In genomic region chrX:40552768-40553167, GRCh38 we compare ENCODE assay signal across 11 cellular contexts. TPM values are rescaled to one million over a fixed set of nuclear protein-coding genes. Genes with fewer than 3 reads are reported as not detected.
DNase-seq lines count a peak whose midpoint lies in the region; ATAC-seq, FAIRE-seq and TF ChIP-seq lines count a peak whose summit lies in the region.
"Had no signal": no experiment of that assay in that cellular context is flagged by ENCODE, and none has a peak within 500 bp of the region (broad histone marks: within the 10 kb centered on the region; RNA-seq: fewer than 3 reads in every experiment).

No MANE protein-coding gene starts in this region.

- H3K4me1 ChIP-seq in HCT116 (ENCODE audit: control insufficient read depth in 1 of 2, insufficient read depth in 2 of 2, low read length in 2 of 2), result no peaks in the 10 kb centered on the region
- H3K4me1 ChIP-seq in SK-N-SH (ENCODE audit: control insufficient read depth in 1 of 2, insufficient read depth in 2 of 2, low read depth in 1 of 2, low read length in 1 of 2), result peaks cover 0 to 4% of the 10 kb centered on the region in 2 experiments; a peak in 1 of 4 replicates
- H3K4me1 ChIP-seq in keratinocyte (ENCODE audit: control insufficient read depth, extremely low read depth, insufficient read depth, low read length), result no peaks in the 10 kb centered on the region

- peak; percentile 60 for TF ChIP-seq RAD21 in HCT116 (IDR thresholded peaks at IDR 0.05; ENCODE audit: low read depth)
- peak; percentile 64 for TF ChIP-seq RAD21 in SK-N-SH (IDR thresholded peaks at IDR 0.05; ENCODE audit: low read length)

- no peak overlapping the region for H3K4me2 ChIP-seq in HCT116 (ENCODE audit: low read length)
- no peak overlapping the region for H3K4me2 ChIP-seq in SK-N-SH
- no peak overlapping the region for H3K4me2 ChIP-seq in keratinocyte (ENCODE audit: control insufficient read depth, extremely low read depth, insufficient read depth, low read depth, low read length)

- TF ChIP-seq POLR2A in HCT116 (IDR thresholded peaks at IDR 0.05; ENCODE audit: borderline replicate concordance, extremely low read depth, insufficient read depth, insufficient read length), result no peak

- no peak for DNase-seq in HCT116 (ENCODE audit: low read depth, low spot score)
- no peak for DNase-seq in SK-N-SH
- no peak for DNase-seq in keratinocyte (ENCODE audit: low read depth, low spot score)
- DNase-seq in stimulated activated naive CD4-positive, alpha-beta T cell treated with Interleukin-2 at 50 U/mL for 16 hours (lab: John Stamatoyannopoulos, UW), result no peak
- DNase-seq in activated naive CD4-positive, alpha-beta T cell treated with anti-CD3 and anti-CD28 coated beads, Interleukin-2, amount 10 ng/mL, durations not matched to agents 7 days and 5 days, result no peak
- no peak for DNase-seq in naive thymus-derived CD8-positive, alpha-beta T cell
- DNase-seq: NCI-H1930 had no signal

- no peak for TF ChIP-seq EP300 in SK-N-SH (IDR thresholded peaks at IDR 0.05; ENCODE audit: borderline replicate concordance in 1 of 2, low read depth in 1 of 2, low read length in 1 of 2)

- H3K36me3 ChIP-seq in HCT116 (ENCODE audit: control insufficient read depth in 1 of 2, insufficient read depth in 2 of 2, low read length in 2 of 2), result no peaks in the 10 kb centered on the region
- no peaks in the 10 kb centered on the region for H3K36me3 ChIP-seq in SK-N-SH (replicated peaks in 1 of 2; ENCODE audit: control insufficient read depth in 1 of 2, insufficient read depth in 2 of 2, low read length in 1 of 2)
- H3K36me3 ChIP-seq in keratinocyte (ENCODE audit: control insufficient read depth in 2 of 2, extremely low read depth in 1 of 2, insufficient read depth in 2 of 2, low read length in 2 of 2), result no peaks in the 10 kb centered on the region

- H4K20me1 ChIP-seq in HCT116 (ENCODE audit: insufficient read depth) (no peaks in the 10 kb centered on the region), SK-N-SH (ENCODE audit: insufficient read depth) (no peaks in the 10 kb centered on the region), keratinocyte (ENCODE audit: control insufficient read depth, extremely low read depth, insufficient read depth, low read length) (no peaks in the 10 kb centered on the region)

- H3K9me3 ChIP-seq in HCT116 (ENCODE audit: control insufficient read depth in 1 of 2, insufficient read depth in 1 of 2, low read depth in 1 of 2, low read length in 2 of 2) (no peaks in the 10 kb centered on the region), SK-N-SH (no peaks in the 10 kb centered on the region), keratinocyte (ENCODE audit: control insufficient read depth, low read depth, low read length) (no peaks in the 10 kb centered on the region)

- H3K4me3 ChIP-seq in HCT116 (replicated peaks in 1 of 2; ENCODE audit: low read depth in 1 of 2, low read length in 2 of 2) (no peak overlapping the region), SK-N-SH (ENCODE audit: low read depth in 2 of 2, low read length in 1 of 2) (no peak overlapping the region), keratinocyte (ENCODE audit: control insufficient read depth in 2 of 3, extremely low read depth in 1 of 3, insufficient read depth in 2 of 3, low read depth in 1 of 3, low read length in 3 of 3) (no peak overlapping the region)

- TF ChIP-seq CTCF in C4-2B (conservative IDR thresholded peaks at IDR 0.05) (peak; percentile 38), HCT116 (IDR thresholded peaks at IDR 0.05 in 2 of 3, conservative IDR thresholded peaks at IDR 0.05 in 1 of 3; ENCODE audit: borderline replicate concordance in 1 of 3, insufficient read depth in 1 of 3, low read depth in 2 of 3, low read length in 2 of 3) (peak; percentile 20 to 34 (median 23); a peak in 3 of 6 replicates), SK-N-SH (IDR thresholded peaks at IDR 0.05) (peak; percentile 27), keratinocyte (optimal IDR thresholded peaks at IDR 0.05 in 1 of 3, IDR thresholded peaks at IDR 0.05 in 1 of 3, conservative IDR thresholded peaks at IDR 0.05 in 1 of 3; ENCODE audit: extremely low read depth in 1 of 3, insufficient read depth in 2 of 3, low read length in 3 of 3) (peak in 2 of 3 experiments; percentile 9 to 11)

- CTCF ChIA-PET in HCT116 (lab: Charles Lee) (no interaction called here), SK-N-SH (lab: Yijun Ruan, JAX) (interaction anchor here (1.1 to 1.3 kb wide), 2 partner anchors 455 to 739 kb away, joined by 3 to 4 read pairs; partner anchors contain the start of gene BCOR)
- CTCF ChIA-PET in activated naive CD4-positive, alpha-beta T cell treated with anti-CD3 and anti-CD28 coated beads, Interleukin-2, amount 10 ng/mL, durations not matched to agents 7 days and 5 days (lab: Charles Lee), result no interaction called here

- H3K27ac Mint-ChIP-seq in activated naive CD4-positive, alpha-beta T cell treated with anti-CD3 and anti-CD28 coated beads, Interleukin-2, amount 10 ng/mL, durations not matched to agents 7 days and 5 days, result no peak overlapping the region
- no peak overlapping the region for H3K27ac Mint-ChIP-seq in naive thymus-derived CD8-positive, alpha-beta T cell
- H3K27ac Mint-ChIP-seq: activated T-helper 1 cell treated with anti-CD3 and anti-CD28 coated beads, Interleukin-12 subunit alpha, Interleukin-12 subunit beta, Interleukin-2, Interleukin-4 antibody, amounts not matched to agents 30 ng/mL and 10 ng/mL and 1 ng/mL, durations not matched to agents 14 hours and 24 hours and 36 hours; T-helper 1 cell treated with Interleukin-12 subunit alpha and Interleukin-12 subunit beta and Interleukin-4 antibody, amounts not matched to agents 30 μg/mL and 1 μg/mL, for 36 hours had no signal

- no peaks in the 10 kb centered on the region for H3K4me1 Mint-ChIP-seq in activated naive CD4-positive, alpha-beta T cell treated with anti-CD3 and anti-CD28 coated beads, Interleukin-2, amount 10 ng/mL, durations not matched to agents 7 days and 5 days
- H3K4me1 Mint-ChIP-seq in naive thymus-derived CD8-positive, alpha-beta T cell, result peaks cover 0 to 1% (median 0%) of the 10 kb centered on the region in 4 donors

- BruUV-seq in HCT116 (replicated peaks; lab: Mats Ljungman, UMichigan), result no TSS peak

- RAD21 ChIA-PET in HCT116 (lab: Charles Lee; ENCODE audit: low non-redundant PET in 1 of 2, low total read pairs in 2 of 2, uncharacterized antibody in 2 of 2, unreplicated experiment in 2 of 2), result no interaction called here

- no peaks in the 10 kb centered on the region for H3K9me2 ChIP-seq in HCT116 (ENCODE audit: insufficient read depth)
- H3K9me2 ChIP-seq in SK-N-SH, result no peaks in the 10 kb centered on the region

- H3K27me3 ChIP-seq in HCT116 (ENCODE audit: insufficient read depth, low read length) (no peaks in the 10 kb centered on the region), SK-N-SH (ENCODE audit: insufficient read depth) (peaks cover 37% of the 10 kb centered on the region), keratinocyte (ENCODE audit: control insufficient read depth, extremely low read depth, insufficient read depth, low read length) (peaks cover 4% of the 10 kb centered on the region)

- dilution Hi-C loops in keratinocyte (cut with MboI; ENCODE audit: extremely low pct_ligation_motif_present, low sequenced_read_pairs), result no loop called here

- H3K27me3 Mint-ChIP-seq in activated naive CD4-positive, alpha-beta T cell treated with anti-CD3 and anti-CD28 coated beads, Interleukin-2, amount 10 ng/mL, durations not matched to agents 7 days and 5 days, result peaks cover 3% of the 10 kb centered on the region
- no peaks in the 10 kb centered on the region for H3K27me3 Mint-ChIP-seq in naive thymus-derived CD8-positive, alpha-beta T cell

- no peak for FAIRE-seq in keratinocyte (lab: Jason Lieb, UNC)

- intact Hi-C loops in HCT116 (cut with micrococcal nuclease), result no loop called here

- no peaks in the 10 kb centered on the region for H3K9me1 ChIP-seq in keratinocyte (ENCODE audit: control insufficient read depth, extremely low read depth, insufficient read depth, low read length)

- H3K36me3 Mint-ChIP-seq in activated naive CD4-positive, alpha-beta T cell treated with anti-CD3 and anti-CD28 coated beads, Interleukin-2, amount 10 ng/mL, durations not matched to agents 7 days and 5 days, result no peaks in the 10 kb centered on the region
- H3K36me3 Mint-ChIP-seq in naive thymus-derived CD8-positive, alpha-beta T cell, result no peaks in the 10 kb centered on the region

- ATAC-seq in HCT116 (peak; percentile 69), GM18502 (IDR thresholded peaks at IDR 0.05; ENCODE audit: poor library complexity, unreplicated experiment) (no peak)
- ATAC-seq in naive thymus-derived CD8-positive, alpha-beta T cell, result no peak

- POLR2A ChIA-PET in HCT116 (lab: Charles Lee), result no interaction called here
- POLR2A ChIA-PET in SK-N-SH (lab: Yijun Ruan, JAX), result no interaction called here
- POLR2A ChIA-PET in naive thymus-derived CD8-positive, alpha-beta T cell (lab: Charles Lee), result no interaction called here

- H3K9ac ChIP-seq in HCT116 (ENCODE audit: low read length) (no peak overlapping the region), SK-N-SH (no peak overlapping the region), keratinocyte (ENCODE audit: control insufficient read depth, extremely low read depth, insufficient read depth, low read length) (no peak overlapping the region)

- H3K27ac ChIP-seq in C4-2B, result no peak overlapping the region
- H3K27ac ChIP-seq in HCT116 (ENCODE audit: low read depth, low read length), result no peak overlapping the region
- H3K27ac ChIP-seq in SK-N-SH (ENCODE audit: low read depth in 2 of 2, low read length in 1 of 2), result peak overlapping the region in 1 of 2 experiments; percentile 20; a peak in 1 of 4 replicates
- H3K27ac ChIP-seq in keratinocyte (ENCODE audit: control insufficient read depth, insufficient read depth, low read length), result no peak overlapping the region

- WGBS in SK-N-SH (ENCODE audit: low lambda C conversion rate), result 37% methylated on average over 5 of the region's 5 CpGs

- no peaks in the 10 kb centered on the region for H3K79me2 ChIP-seq in HCT116 (ENCODE audit: insufficient read depth, low read length)
- no peaks in the 10 kb centered on the region for H3K79me2 ChIP-seq in SK-N-SH (ENCODE audit: insufficient read depth)
- no peaks in the 10 kb centered on the region for H3K79me2 ChIP-seq in keratinocyte (ENCODE audit: control insufficient read depth, insufficient read depth, low read length)

- H3K4me3 Mint-ChIP-seq in activated naive CD4-positive, alpha-beta T cell treated with anti-CD3 and anti-CD28 coated beads, Interleukin-2, amount 10 ng/mL, durations not matched to agents 7 days and 5 days, result no peak overlapping the region
- H3K4me3 Mint-ChIP-seq in naive thymus-derived CD8-positive, alpha-beta T cell, result no peak overlapping the region
- H3K4me3 Mint-ChIP-seq: activated T-helper 1 cell treated with anti-CD3 and anti-CD28 coated beads, Interleukin-12 subunit alpha, Interleukin-12 subunit beta, Interleukin-2, Interleukin-4 antibody, amounts not matched to agents 30 ng/mL and 10 ng/mL and 1 ng/mL, durations not matched to agents 14 hours and 24 hours and 36 hours; T-helper 1 cell treated with Interleukin-12 subunit alpha and Interleukin-12 subunit beta and Interleukin-4 antibody, amounts not matched to agents 30 μg/mL and 1 μg/mL, for 36 hours had no signal

- no peaks in the 10 kb centered on the region for H3K9me3 Mint-ChIP-seq in activated naive CD4-positive, alpha-beta T cell treated with anti-CD3 and anti-CD28 coated beads, Interleukin-2, amount 10 ng/mL, durations not matched to agents 7 days and 5 days
- H3K9me3 Mint-ChIP-seq in naive thymus-derived CD8-positive, alpha-beta T cell, result no peaks in the 10 kb centered on the region
- H3K9me3 Mint-ChIP-seq: activated T-helper 1 cell treated with anti-CD3 and anti-CD28 coated beads, Interleukin-12 subunit alpha, Interleukin-12 subunit beta, Interleukin-2, Interleukin-4 antibody, amounts not matched to agents 30 ng/mL and 10 ng/mL and 1 ng/mL, durations not matched to agents 14 hours and 24 hours and 36 hours; T-helper 1 cell treated with Interleukin-12 subunit alpha and Interleukin-12 subunit beta and Interleukin-4 antibody, amounts not matched to agents 30 μg/mL and 1 μg/mL, for 36 hours had no signal

- no peaks in the 10 kb centered on the region for H3F3A ChIP-seq in SK-N-SH (replicated peaks; ENCODE audit: insufficient read depth)

- H2AFZ ChIP-seq in HCT116 (ENCODE audit: low read depth, low read length, poor library complexity, severe bottlenecking), result no peak overlapping the region
- no peak overlapping the region for H2AFZ ChIP-seq in SK-N-SH (ENCODE audit: low read depth)
- no peak overlapping the region for H2AFZ ChIP-seq in keratinocyte (ENCODE audit: control insufficient read depth, low read length)

RNA-seq across cellular contexts. Expression of gene ATP6AP2, which starts 28.0 kb away (rescaled TPM):
- 62.0 TPM for total RNA-seq in HCT116 (2021; ENCODE audit: unreplicated experiment)
- 67.3 and 73.6 TPM in 2 replicates for polyA plus RNA-seq in HCT116 (2012)
- 160 and 251 TPM in 2 replicates for polyA plus RNA-seq in SK-N-SH (2012; rRNA removed)
- 240 and 274 TPM in 2 replicates for polyA plus RNA-seq in SK-N-SH (2012; cell fraction: cytosol; rRNA removed)
- polyA plus RNA-seq in SK-N-SH (2012; cell fraction: nucleus; rRNA removed), result 71.3 and 182 TPM in 2 replicates
- 176 to 207 TPM (median 203 TPM) in 3 replicates for polyA plus RNA-seq in keratinocyte
- polyA plus RNA-seq in keratinocyte (2011; ENCODE audit: low read depth), result 89.4 TPM
- 61.2 and 124 TPM in 2 replicates for polyA plus RNA-seq in keratinocyte (2011; cell fraction: cytosol; rRNA removed)
- polyA plus RNA-seq in keratinocyte (2011; cell fraction: nucleus; rRNA removed), result 345 and 349 TPM in 2 replicates
- polyA plus RNA-seq in keratinocyte (2012; ENCODE audit: low replicate concordance), result 87.7 and 146 TPM in 2 replicates
- 38.2 to 120 TPM (median 103 TPM) in 3 replicates for polyA minus RNA-seq in keratinocyte
- 59.5 TPM for polyA minus RNA-seq in keratinocyte (2011; cell fraction: cytosol; rRNA and poly(A)+ RNA removed)
- polyA minus RNA-seq in keratinocyte (2011; cell fraction: nucleus; rRNA and poly(A)+ RNA removed), result 132 and 326 TPM in 2 replicates
- total RNA-seq in naive thymus-derived CD8-positive, alpha-beta T cell, result 10 to 100 TPM; 68.8 to 75.8 TPM
- 100 to 1,000 TPM; 180 to 202 (median 192) TPM for polyA plus RNA-seq in naive thymus-derived CD8-positive, alpha-beta T cell
